ENCODE assay signal across 20 cellular contexts in genomic region chr18:26317353-26317865, GRCh38.
"Had no signal": no experiment of that assay in that cellular context is flagged by ENCODE, and none has a peak within 500 bp of the region (broad histone marks: within the 10 kb centered on the region; RNA-seq: fewer than 3 reads in every experiment).

No MANE protein-coding gene starts in this region.

- H2AFZ ChIP-seq: parathyroid adenoma had no signal

- H3K4me1 ChIP-seq: adrenal gland, colonic mucosa, esophagus muscularis mucosa, gastroesophageal sphincter, heart right ventricle, parathyroid adenoma, tibial nerve had no signal

- H3K4me3 ChIP-seq: adrenal gland, colonic mucosa, esophagus muscularis mucosa, gastroesophageal sphincter, heart right ventricle, skin epidermis, tibial nerve had no signal

- H3K27ac ChIP-seq: adrenal gland, colonic mucosa, esophagus muscularis mucosa, gastroesophageal sphincter, heart right ventricle, parathyroid adenoma, skin epidermis, tibial nerve had no signal

- H3K36me3 ChIP-seq: adrenal gland, colonic mucosa had no signal

- H3K27me3 ChIP-seq: adrenal gland, colonic mucosa, esophagus muscularis mucosa, gastroesophageal sphincter, heart right ventricle, tibial nerve had no signal

- H3K9ac ChIP-seq: parathyroid adenoma had no signal

- H3K9me3 ChIP-seq: adrenal gland, colonic mucosa, esophagus muscularis mucosa, gastroesophageal sphincter, heart right ventricle, tibial nerve had no signal

- H3K79me2 ChIP-seq: parathyroid adenoma had no signal

- DNase-seq: activated CD4-positive, alpha-beta memory T cell treated with anti-CD3 and anti-CD28 coated beads for 36 hours; activated CD4-positive, alpha-beta T cell treated with anti-CD3 and anti-CD28 coated beads for 36 hours; activated CD8-positive, alpha-beta memory T cell treated with anti-CD3 and anti-CD28 coated beads, Interleukin-2, amount 10 ng/mL, durations not matched to agents 7 days and 5 days; activated naive CD4-positive, alpha-beta T cell treated with anti-CD3 and anti-CD28 coated beads, Interleukin-2, amount 50 U/mL, for 16 hours; activated T-cell treated with anti-CD3 and anti-CD28 coated beads, Interleukin-2, amount 50 U/mL, for 1 hour; adrenal gland; colonic mucosa; heart right ventricle; islet precursor cell; naive thymus-derived CD8-positive, alpha-beta T cell; stimulated activated CD4-positive, alpha-beta T cell treated with anti-CD3 and anti-CD28 coated beads, Interleukin-15, amount 100 ng/mL, for 24 hours; stimulated activated CD4-positive, alpha-beta T cell treated with anti-CD3 and anti-CD28 coated beads, Interleukin-4, amount 100 ng/mL, for 1 hour; stimulated activated naive CD4-positive, alpha-beta T cell; substantia nigra; T-helper 2 cell had no signal
